5 cellular contexts compared by ENCODE assay signal in the genomic region with DNA sequence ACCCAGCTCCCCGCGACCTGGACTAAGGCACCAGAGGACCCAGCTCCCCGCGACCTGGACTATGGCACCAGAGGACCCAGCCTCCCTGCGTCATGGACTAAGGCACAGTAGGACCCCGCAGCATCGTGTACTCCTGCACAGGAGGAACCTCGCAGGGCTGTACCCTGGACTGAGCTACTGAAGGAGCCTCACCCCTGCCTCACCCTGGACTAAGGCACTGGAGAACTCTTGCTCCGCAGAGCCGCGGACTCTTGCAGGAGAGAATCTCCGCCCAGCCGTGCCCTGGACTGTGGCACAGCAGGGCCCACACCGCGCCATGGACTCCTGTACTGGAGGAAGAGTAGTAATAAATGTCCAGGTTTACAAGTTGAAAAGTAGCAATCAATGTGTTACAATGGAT.
A peak's percentile ranks its signal among the peaks of the same experiment; 100 is the strongest.
DNase-seq lines count a peak whose midpoint lies in the region; ATAC-seq, FAIRE-seq and TF ChIP-seq lines count a peak whose summit lies in the region.
"Not testable (repeated sequence)": the region's sequence is repeated elsewhere in the genome, so short reads cannot be mapped to it uniquely, and the experiment has no call there.

No MANE protein-coding gene starts in this region.

- H3K27ac ChIP-seq in kidney (ENCODE audit: low read depth in 2 of 2, low read length in 2 of 2); spleen: not testable (repeated sequence)

- not testable (repeated sequence) for H3K9ac ChIP-seq in kidney (ENCODE audit: low read length in 2 of 2)

- WGBS in spleen, 5 donors, result 94 to 97% (median 97%) methylated on average over 7 to 15 of the region's 15 CpGs

- not testable (repeated sequence) for H3K9me3 ChIP-seq in kidney (ENCODE audit: control insufficient read depth in 1 of 2, low read length in 2 of 2); spleen

- H3K27me3 ChIP-seq in spleen (replicated peaks in 1 of 7), result not testable (repeated sequence)

- not testable (repeated sequence) for H3K4me3 ChIP-seq in kidney (ENCODE audit: low read length in 2 of 2); spleen

- not testable (repeated sequence) for FAIRE-seq in kidney (lab: Jason Lieb, UNC)

- not testable (repeated sequence) for ATAC-seq in Right ventricle myocardium inferior; Right ventricle myocardium superior (ENCODE audit: poor library complexity)

- DNase-seq in Right ventricle myocardium inferior (ENCODE audit: missing footprints) (peak; percentile 14), Right ventricle myocardium superior (peak; percentile 34), kidney (peak; percentile 55), posterior vena cava (ENCODE audit: low spot score) (peak; percentile 54), spleen (peak; percentile 54)

- TF ChIP-seq CTCF in kidney (IDR thresholded peaks at IDR 0.05; ENCODE audit: borderline replicate concordance, extremely low read depth, insufficient read depth); spleen (IDR thresholded peaks at IDR 0.05 in 8 of 11, conservative IDR thresholded peaks at IDR 0.05 in 3 of 11): not testable (repeated sequence)

- not testable (repeated sequence) for H3K36me3 ChIP-seq in kidney (ENCODE audit: control insufficient read depth in 1 of 2, insufficient read depth in 2 of 2, low read length in 2 of 2); spleen

- H3K4me1 ChIP-seq in kidney (ENCODE audit: control insufficient read depth in 1 of 2, insufficient read depth in 1 of 2, low read depth in 1 of 2, low read length in 2 of 2); spleen: not testable (repeated sequence)

- intact Hi-C loops in Right ventricle myocardium inferior (cut with DNase I); Right ventricle myocardium superior (cut with DNase I); kidney (cut with DNase I); posterior vena cava (cut with DNase I); spleen (cut with DNase I; ENCODE audit: low total_unique reads): not testable (repeated sequence)

- TF ChIP-seq POLR2A in spleen (IDR thresholded peaks at IDR 0.05), result not testable (repeated sequence)
